In genomic region chr1:41014871-41015270, GRCh38 we compare ENCODE assay signal across 21 cellular contexts. TPM values are rescaled to one million over a fixed set of nuclear protein-coding genes. Genes with fewer than 3 reads are reported as not detected.
DNase-seq lines count a peak whose midpoint lies in the region; ATAC-seq and TF ChIP-seq lines count a peak whose summit lies in the region.
"Had no signal": no experiment of that assay in that cellular context is flagged by ENCODE, and none has a peak within 500 bp of the region (broad histone marks: within the 10 kb centered on the region; RNA-seq: fewer than 3 reads in every experiment).

No MANE protein-coding gene starts in this region.

- no peaks in the 10 kb centered on the region for H3K27me3 ChIP-seq in vagina
- H3K27me3 ChIP-seq: BE2C, upper lobe of left lung had no signal

- intact Hi-C loops in vagina (cut with DNase I), result no loop called here

- no peak for DNase-seq in activated CD8-positive, alpha-beta memory T cell treated with anti-CD3 and anti-CD28 coated beads, Interleukin-2, amount 10 ng/mL, durations not matched to agents 7 days and 5 days
- no peak for DNase-seq in activated CD8-positive, alpha-beta memory T cell treated with anti-CD3 and anti-CD28 coated beads, Interleukin-2, amount 50 U/mL, for 4 hours
- DNase-seq in NAMALWA (ENCODE audit: low spot score), result peak; percentile 63
- DNase-seq in activated naive CD8-positive, alpha-beta T cell treated with anti-CD3 and anti-CD28 coated beads, Interleukin-2, amount 50 U/mL, for 24 hours, result no peak
- no peak for DNase-seq in progenitor cell of endocrine pancreas (ENCODE audit: low spot score, unreplicated experiment)
- no peak for DNase-seq in vagina (ENCODE audit: extremely low spot score in 2 of 2)
- DNase-seq in SW480 (ENCODE audit: low spot score), result no peak
- DNase-seq: 8988T; activated CD4-positive, alpha-beta T cell treated with anti-CD3 and anti-CD28 coated beads for 4 hours; activated naive CD4-positive, alpha-beta T cell; BE2C; IMR-90; NCI-H1694; NCI-H774; OCI-M1; Right ventricle myocardium superior; stimulated activated CD4-positive, alpha-beta T cell treated with anti-CD3 and anti-CD28 coated beads, Interleukin-1b, Interleukin-23, amount 100 ng/mL, for 48 hours; stimulated activated naive CD4-positive, alpha-beta T cell; SW 1271; upper lobe of left lung had no signal

- no peak for TF ChIP-seq CTCF in progenitor cell of endocrine pancreas (IDR thresholded peaks at IDR 0.05; ENCODE audit: unreplicated experiment)
- TF ChIP-seq CTCF in vagina (IDR thresholded peaks at IDR 0.05), result no peak

- TF ChIP-seq POLR2A in vagina (IDR thresholded peaks at IDR 0.05), result no peak

- no peak overlapping the region for H3K27ac ChIP-seq in vagina

- peak overlapping the region; percentile 12 for H3K27ac Mint-ChIP-seq in activated CD8-positive, alpha-beta memory T cell treated with anti-CD3 and anti-CD28 coated beads, Interleukin-2, amount 10 ng/mL, durations not matched to agents 7 days and 5 days
- peak overlapping the region; percentile 57 for H3K27ac Mint-ChIP-seq in activated naive CD8-positive, alpha-beta T cell treated with anti-CD3 and anti-CD28 coated beads, Interleukin-2, amount 50 U/mL, for 24 hours
- H3K27ac Mint-ChIP-seq in progenitor cell of endocrine pancreas, result peak overlapping the region; percentile 8

- peaks cover 0 to 23% of the 10 kb centered on the region in 2 donors for H3K36me3 ChIP-seq in vagina

- no peak overlapping the region for H3K4me3 ChIP-seq in vagina
- H3K4me3 ChIP-seq: upper lobe of left lung had no signal

- H3K4me3 Mint-ChIP-seq in activated CD8-positive, alpha-beta memory T cell treated with anti-CD3 and anti-CD28 coated beads, Interleukin-2, amount 10 ng/mL, durations not matched to agents 7 days and 5 days, result no peak overlapping the region
- H3K4me3 Mint-ChIP-seq in activated naive CD8-positive, alpha-beta T cell treated with anti-CD3 and anti-CD28 coated beads, Interleukin-2, amount 50 U/mL, for 24 hours, result no peak overlapping the region
- no peak overlapping the region for H3K4me3 Mint-ChIP-seq in progenitor cell of endocrine pancreas (ENCODE audit: low read depth)

- no peaks in the 10 kb centered on the region for H3K9me3 Mint-ChIP-seq in activated CD8-positive, alpha-beta memory T cell treated with anti-CD3 and anti-CD28 coated beads, Interleukin-2, amount 10 ng/mL, durations not matched to agents 7 days and 5 days (ENCODE audit: low read depth)
- no peaks in the 10 kb centered on the region for H3K9me3 Mint-ChIP-seq in activated naive CD8-positive, alpha-beta T cell treated with anti-CD3 and anti-CD28 coated beads, Interleukin-2, amount 50 U/mL, for 24 hours
- no peaks in the 10 kb centered on the region for H3K9me3 Mint-ChIP-seq in progenitor cell of endocrine pancreas (ENCODE audit: low read depth)

- H3K27me3 Mint-ChIP-seq in activated CD8-positive, alpha-beta memory T cell treated with anti-CD3 and anti-CD28 coated beads, Interleukin-2, amount 10 ng/mL, durations not matched to agents 7 days and 5 days, result no peaks in the 10 kb centered on the region
- H3K27me3 Mint-ChIP-seq in activated naive CD8-positive, alpha-beta T cell treated with anti-CD3 and anti-CD28 coated beads, Interleukin-2, amount 50 U/mL, for 24 hours, result no peaks in the 10 kb centered on the region
- H3K27me3 Mint-ChIP-seq in progenitor cell of endocrine pancreas, result no peaks in the 10 kb centered on the region

- H3K4me1 ChIP-seq in vagina, result no peaks in the 10 kb centered on the region
- H3K4me1 ChIP-seq: BE2C had no signal

- no peaks in the 10 kb centered on the region for H3K9me3 ChIP-seq in vagina
- H3K9me3 ChIP-seq: BE2C, upper lobe of left lung had no signal

- ATAC-seq in activated CD8-positive, alpha-beta memory T cell treated with anti-CD3 and anti-CD28 coated beads, Interleukin-2, amount 10 ng/mL, durations not matched to agents 7 days and 5 days, result no peak
- no peak for ATAC-seq in activated naive CD8-positive, alpha-beta T cell treated with anti-CD3 and anti-CD28 coated beads, Interleukin-2, amount 50 U/mL, for 24 hours
- no peak for ATAC-seq in HG03175 (IDR thresholded peaks at IDR 0.05; ENCODE audit: unreplicated experiment)

- no peaks in the 10 kb centered on the region for H3K4me1 Mint-ChIP-seq in activated CD8-positive, alpha-beta memory T cell treated with anti-CD3 and anti-CD28 coated beads, Interleukin-2, amount 10 ng/mL, durations not matched to agents 7 days and 5 days
- peaks cover 12% of the 10 kb centered on the region for H3K4me1 Mint-ChIP-seq in activated naive CD8-positive, alpha-beta T cell treated with anti-CD3 and anti-CD28 coated beads, Interleukin-2, amount 50 U/mL, for 24 hours
- no peaks in the 10 kb centered on the region for H3K4me1 Mint-ChIP-seq in progenitor cell of endocrine pancreas (ENCODE audit: low read depth)

- CTCF ChIA-PET in activated CD8-positive, alpha-beta memory T cell treated with anti-CD3 and anti-CD28 coated beads, Interleukin-2, amount 10 ng/mL, durations not matched to agents 7 days and 5 days (lab: Charles Lee), result no interaction called here

- H3K36me3 Mint-ChIP-seq in activated CD8-positive, alpha-beta memory T cell treated with anti-CD3 and anti-CD28 coated beads, Interleukin-2, amount 10 ng/mL, durations not matched to agents 7 days and 5 days, result peaks cover 31% of the 10 kb centered on the region
- H3K36me3 Mint-ChIP-seq in activated naive CD8-positive, alpha-beta T cell treated with anti-CD3 and anti-CD28 coated beads, Interleukin-2, amount 50 U/mL, for 24 hours (ENCODE audit: low read depth), result peaks cover 60% of the 10 kb centered on the region
- H3K36me3 Mint-ChIP-seq in progenitor cell of endocrine pancreas (ENCODE audit: insufficient read depth), result peaks cover 11% of the 10 kb centered on the region

RNA-seq across cellular contexts. Expression of gene SLFNL1, which starts 6.7 kb away (rescaled TPM):
- under 1 TPM; 0.12 to 0.35 TPM for total RNA-seq in activated CD8-positive, alpha-beta memory T cell treated with anti-CD3 and anti-CD28 coated beads, Interleukin-2, amount 10 ng/mL, durations not matched to agents 7 days and 5 days
- total RNA-seq in progenitor cell of endocrine pancreas, result 0.95 and 1.0 TPM in 2 replicates
- 1.2 TPM for total RNA-seq in vagina

RNA-seq across cellular contexts. Expression of gene CTPS1, which starts 35.4 kb away (rescaled TPM):
- 10 to 100 TPM; 77.1 to 94.1 TPM for total RNA-seq in activated CD8-positive, alpha-beta memory T cell treated with anti-CD3 and anti-CD28 coated beads, Interleukin-2, amount 10 ng/mL, durations not matched to agents 7 days and 5 days
- 37.6 and 38.5 TPM in 2 replicates for total RNA-seq in progenitor cell of endocrine pancreas
- 31.2 TPM for total RNA-seq in vagina
